In genomic region chr15:68812069-68812468, GRCh38 we compare ENCODE assay signal across 17 cellular contexts. TPM values are rescaled to one million over a fixed set of nuclear protein-coding genes. Genes with fewer than 3 reads are reported as not detected.
DNase-seq lines count a peak whose midpoint lies in the region; ATAC-seq and TF ChIP-seq lines count a peak whose summit lies in the region.
"Had no signal": no experiment of that assay in that cellular context is flagged by ENCODE, and none has a peak within 500 bp of the region (broad histone marks: within the 10 kb centered on the region; RNA-seq: fewer than 3 reads in every experiment).

No MANE protein-coding gene starts in this region.

- H3K36me3 Mint-ChIP-seq in activated CD4-positive, alpha-beta T cell treated with anti-CD3 and anti-CD28 coated beads, Interleukin-2, amount 10 ng/mL, durations not matched to agents 24 days and 14 days (ENCODE audit: low read depth), result peaks cover 47% of the 10 kb centered on the region
- no peaks in the 10 kb centered on the region for H3K36me3 Mint-ChIP-seq in glutamatergic neuron (ENCODE audit: unreplicated experiment)

- H3K27ac Mint-ChIP-seq in activated CD4-positive, alpha-beta T cell treated with anti-CD3 and anti-CD28 coated beads, Interleukin-2, amount 10 ng/mL, durations not matched to agents 24 days and 14 days, result peak overlapping the region; percentile 49
- peak overlapping the region; percentile 78 for H3K27ac Mint-ChIP-seq in glutamatergic neuron (ENCODE audit: unreplicated experiment)
- H3K27ac Mint-ChIP-seq: activated CD8-positive, alpha-beta T cell treated with anti-CD3 and anti-CD28 coated beads, Interleukin-2, amount 10 ng/mL, durations not matched to agents 7 days and 5 days had no signal

- no peak overlapping the region for H3K9ac ChIP-seq in smooth muscle cell (ENCODE audit: low read depth)

- peaks cover 99% of the 10 kb centered on the region for H3K79me2 ChIP-seq in smooth muscle cell (ENCODE audit: low read depth)

- no peak for DNase-seq in activated CD4-positive, alpha-beta T cell treated with anti-CD3 and anti-CD28 coated beads, Interleukin-2, amount 10 ng/mL, durations not matched to agents 24 days and 14 days
- no peak for DNase-seq in activated CD4-positive, alpha-beta T cell treated with anti-CD3 and anti-CD28 coated beads, Interleukin-2, amount 50 U/mL, for 4 hours
- DNase-seq in glutamatergic neuron (no peak), smooth muscle cell (lab: John Stamatoyannopoulos, UW; ENCODE audit: unreplicated experiment) (no peak), hypothalamus (lab: John Stamatoyannopoulos, UW) (no peak)
- DNase-seq: activated CD8-positive, alpha-beta T cell treated with anti-CD3 and anti-CD28 coated beads, Interleukin-2, amount 10 ng/mL, durations not matched to agents 7 days and 5 days; activated gamma-delta T cell treated with Interleukin-2 at 50 U/mL for 16 hours; MV-4-11; NCI-H2081; NCI-H69; PC-3 had no signal

- ATAC-seq in HG03159 (IDR thresholded peaks at IDR 0.05; ENCODE audit: unreplicated experiment), result no peak
- no peak for ATAC-seq in HG03280 (IDR thresholded peaks at IDR 0.05; ENCODE audit: unreplicated experiment)
- ATAC-seq: activated CD8-positive, alpha-beta T cell treated with anti-CD3 and anti-CD28 coated beads, Interleukin-2, amount 10 ng/mL, durations not matched to agents 7 days and 5 days; GM12878; naive thymus-derived CD4-positive, alpha-beta T cell; PC-3; SK-N-SH treated with all-trans-retinoic acid at 6 μM for 48 hours had no signal

- no peak overlapping the region for H2AFZ ChIP-seq in smooth muscle cell (ENCODE audit: low read depth)

- peaks cover 70% of the 10 kb centered on the region for H3K4me1 Mint-ChIP-seq in activated CD4-positive, alpha-beta T cell treated with anti-CD3 and anti-CD28 coated beads, Interleukin-2, amount 10 ng/mL, durations not matched to agents 24 days and 14 days
- peaks cover 29% of the 10 kb centered on the region for H3K4me1 Mint-ChIP-seq in glutamatergic neuron (ENCODE audit: low read depth, unreplicated experiment)

- no peaks in the 10 kb centered on the region for H3K27me3 ChIP-seq in smooth muscle cell (ENCODE audit: low read depth)

- 96% methylated on average over 8 of the region's 8 CpGs for WGBS in smooth muscle cell (ENCODE audit: low lambda C conversion rate)

- H3K4me3 Mint-ChIP-seq in activated CD4-positive, alpha-beta T cell treated with anti-CD3 and anti-CD28 coated beads, Interleukin-2, amount 10 ng/mL, durations not matched to agents 24 days and 14 days, result no peak overlapping the region
- peak overlapping the region; percentile 18 for H3K4me3 Mint-ChIP-seq in glutamatergic neuron (ENCODE audit: unreplicated experiment)
- H3K4me3 Mint-ChIP-seq: activated CD8-positive, alpha-beta T cell treated with anti-CD3 and anti-CD28 coated beads, Interleukin-2, amount 10 ng/mL, durations not matched to agents 7 days and 5 days had no signal

- intact Hi-C loops in activated CD4-positive, alpha-beta T cell treated with anti-CD3 and anti-CD28 coated beads, Interleukin-2, amount 10 ng/mL, durations not matched to agents 24 days and 14 days (cut with micrococcal nuclease), result no loop called here

- H3K9me3 ChIP-seq in HEK293 (ENCODE audit: control insufficient read depth, insufficient read depth, low read depth, low read length) (no peaks in the 10 kb centered on the region), smooth muscle cell (replicated peaks; ENCODE audit: low read depth) (no peaks in the 10 kb centered on the region)

- no peaks in the 10 kb centered on the region for H3K27me3 Mint-ChIP-seq in activated CD4-positive, alpha-beta T cell treated with anti-CD3 and anti-CD28 coated beads, Interleukin-2, amount 10 ng/mL, durations not matched to agents 24 days and 14 days
- H3K27me3 Mint-ChIP-seq in glutamatergic neuron (ENCODE audit: unreplicated experiment), result peaks cover 2% of the 10 kb centered on the region
- H3K27me3 Mint-ChIP-seq: naive thymus-derived CD4-positive, alpha-beta T cell had no signal

- H3K4me1 ChIP-seq in HEK293 (ENCODE audit: control insufficient read depth, insufficient read depth, low read length), result peaks cover 24% of the 10 kb centered on the region
- H3K4me1 ChIP-seq in smooth muscle cell (ENCODE audit: low read depth), result peaks cover 47% of the 10 kb centered on the region

- TF ChIP-seq CTCF in HEK293 (tag by site-specific recombination; IDR thresholded peaks at IDR 0.05) (no peak), glutamatergic neuron (IDR thresholded peaks at IDR 0.05; ENCODE audit: partially characterized antibody, unreplicated experiment) (no peak), smooth muscle cell (IDR thresholded peaks at IDR 0.05; ENCODE audit: borderline replicate concordance, insufficient read depth, poor library complexity, severe bottlenecking) (no peak)

- POLR2A ChIA-PET in HEK293 (lab: Yijun Ruan, JAX), result no interaction called here

- peak overlapping the region; percentile 46 for H3K4me2 ChIP-seq in smooth muscle cell

- H3F3A ChIP-seq in smooth muscle cell (ENCODE audit: low read depth), result peaks cover 7% of the 10 kb centered on the region

- H3K27ac ChIP-seq in HEK293 (ENCODE audit: extremely low read depth, low read depth, low read length) (no peak overlapping the region), smooth muscle cell (ENCODE audit: low read depth) (no peak overlapping the region)

- CTCF ChIA-PET in HEK293 (lab: Yijun Ruan, JAX), result interaction anchor here (0.6 kb wide), 1 partner anchor 19 kb away, joined by 3 read pairs; no protein-coding TSS in a partner anchor

- peaks cover 99% of the 10 kb centered on the region for H4K20me1 ChIP-seq in smooth muscle cell (ENCODE audit: low read depth)

- H3K4me3 ChIP-seq in HEK293 (ENCODE audit: low read depth, low read length), result no peak overlapping the region
- H3K4me3 ChIP-seq in smooth muscle cell, result no peak overlapping the region
- H3K4me3 ChIP-seq: GM12878 had no signal

- peaks cover 0 to 25% of the 10 kb centered on the region in 2 experiments for H3K36me3 ChIP-seq in HEK293 (ENCODE audit: control insufficient read depth in 2 of 2, insufficient read depth in 1 of 2, low read length in 2 of 2)
- no peaks in the 10 kb centered on the region for H3K36me3 ChIP-seq in smooth muscle cell (ENCODE audit: low read depth)

- H3K9me3 Mint-ChIP-seq in activated CD4-positive, alpha-beta T cell treated with anti-CD3 and anti-CD28 coated beads, Interleukin-2, amount 10 ng/mL, durations not matched to agents 24 days and 14 days, result no peaks in the 10 kb centered on the region
- H3K9me3 Mint-ChIP-seq in glutamatergic neuron (ENCODE audit: unreplicated experiment), result peaks cover 5% of the 10 kb centered on the region

TF ChIP-seq in HEK293, 187 proteins besides CTCF, POLR2A, EP300 and RAD21:
- TF ChIP-seq ZNF394 (tag by site-specific recombination; IDR thresholded peaks at IDR 0.05; ENCODE audit: borderline replicate concordance), result 0 out of 2 replicates have a peak, but pooled peaks have one; percentile 37
- no peak for TF ChIP-seq ZNF114 (tag by site-specific recombination; IDR thresholded peaks at IDR 0.05)
- TF ChIP-seq ZEB2 (tag by site-specific recombination; IDR thresholded peaks at IDR 0.05), result no peak

RNA-seq across cellular contexts. Expression of gene ANP32A, which starts 8.6 kb away (rescaled TPM):
- 280 and 302 TPM in 2 replicates for total RNA-seq in activated CD4-positive, alpha-beta T cell treated with anti-CD3 and anti-CD28 coated beads, Interleukin-2, amount 10 ng/mL, durations not matched to agents 24 days and 14 days
- total RNA-seq in glutamatergic neuron (ENCODE audit: unreplicated experiment), result 134 TPM
- 63.1 and 71.8 TPM in 2 replicates for total RNA-seq in smooth muscle cell
- polyA plus RNA-seq in smooth muscle cell, result 93.7 and 129 TPM in 2 replicates
